Comparison of ENCODE assay signal across 32 cellular contexts in the genomic region with DNA sequence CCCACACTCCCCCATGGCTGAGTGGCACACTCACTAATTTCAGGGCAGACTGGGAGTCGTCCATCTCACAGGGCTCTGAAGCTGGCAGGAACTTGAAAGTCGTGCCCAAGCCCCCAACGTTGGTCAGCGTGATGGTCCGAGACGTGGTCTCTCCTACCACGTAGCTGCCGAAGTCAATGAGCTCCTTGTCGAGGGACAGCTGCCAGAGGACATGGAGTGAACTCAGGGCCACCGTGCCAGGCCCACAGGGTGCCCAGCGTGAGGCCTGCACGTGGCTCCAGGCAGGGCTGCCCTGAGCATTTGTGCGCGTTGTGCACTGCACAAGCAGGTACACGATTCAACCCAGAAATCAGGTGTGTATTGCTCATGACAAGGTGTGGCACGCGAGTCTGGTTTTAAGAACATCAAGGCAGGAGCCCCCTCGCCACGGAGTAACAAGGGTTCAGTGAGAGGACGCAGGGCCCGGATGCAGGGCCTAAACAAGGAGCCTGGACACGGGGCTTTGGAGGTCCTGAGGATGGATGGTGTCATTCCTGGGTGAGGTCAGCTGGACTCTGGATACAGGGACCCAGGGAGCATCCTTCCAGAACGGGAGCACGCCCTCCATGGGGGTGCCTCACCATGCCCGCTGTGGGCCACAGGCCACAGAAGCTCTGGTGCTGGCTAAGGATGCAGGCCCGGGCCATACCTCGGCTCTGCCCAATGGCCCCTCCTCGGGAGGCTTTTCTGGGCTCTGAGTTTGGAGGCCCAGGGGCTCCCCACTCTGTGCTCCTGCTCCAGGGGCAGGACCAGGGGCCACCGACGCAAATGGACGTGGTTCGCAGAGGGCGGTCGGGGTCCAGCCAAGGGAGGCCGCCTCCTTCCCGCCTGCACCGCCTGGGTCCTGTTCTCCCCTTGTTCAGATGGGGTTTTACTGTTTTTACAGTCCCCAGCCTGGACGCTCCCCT. TPM values are rescaled to one million over a fixed set of nuclear protein-coding genes. Genes with fewer than 3 reads are reported as not detected.
"Had no signal": no experiment of that assay in that cellular context is flagged by ENCODE, and none has a peak within 500 bp of the region (broad histone marks: within the 10 kb centered on the region; RNA-seq: fewer than 3 reads in every experiment).

No MANE protein-coding gene starts in this region.

- H3K27ac ChIP-seq: heart right ventricle, hepatocyte, neural progenitor cell, neutrophil, parathyroid adenoma, psoas muscle, sigmoid colon, tibial nerve, upper lobe of left lung had no signal

- H3K9me3 Mint-ChIP-seq: mesothelial cell of epicardium, nephron progenitor cell, neural progenitor cell had no signal

- H3K79me2 ChIP-seq: hepatocyte, parathyroid adenoma had no signal

- H3K4me1 ChIP-seq: parathyroid adenoma, psoas muscle had no signal

- ATAC-seq: heart right ventricle; left lobe of liver; natural killer cell; psoas muscle; stimulated activated naive CD8-positive, alpha-beta T cell treated with anti-CD3 and anti-CD28 coated beads, Interleukin-15, amount 100 ng/mL, for 72 hours had no signal

- H3K9me3 ChIP-seq: heart right ventricle, neutrophil, psoas muscle, sigmoid colon, tibial nerve, upper lobe of left lung had no signal

- H2AFZ ChIP-seq: hepatocyte, neural progenitor cell, parathyroid adenoma had no signal

- H3K4me3 ChIP-seq: heart right ventricle, hepatocyte, lung, neural progenitor cell, psoas muscle, sigmoid colon, tibial nerve, upper lobe of left lung had no signal

- DNase-seq: heart right ventricle; islet precursor cell; mesendoderm; naive B cell; natural killer cell; occipital lobe; psoas muscle; sigmoid colon; small intestine; stimulated activated CD4-positive, alpha-beta T cell treated with anti-CD3 and anti-CD28 coated beads, Interleukin-1b, Interleukin-23, amount 100 ng/mL, for 48 hours; stimulated activated CD4-positive, alpha-beta T cell treated with anti-CD3 and anti-CD28 coated beads, Interleukin-2, amount 100 ng/mL, for 48 hours; stimulated activated CD4-positive, alpha-beta T cell treated with anti-CD3 and anti-CD28 coated beads, Interleukin-4, amount 100 ng/mL, for 4 hours; stimulated activated CD8-positive, alpha-beta memory T cell treated with anti-CD3 and anti-CD28 coated beads, Interleukin-4, amount 100 ng/mL, for 48 hours; stimulated activated naive CD4-positive, alpha-beta T cell treated with Interleukin-2 at 50 U/mL for 16 hours; stimulated activated naive CD8-positive, alpha-beta T cell treated with anti-CD3 and anti-CD28 coated beads, Interleukin-15, amount 100 ng/mL, for 72 hours; substantia nigra had no signal

- H3K4me3 Mint-ChIP-seq: mesothelial cell of epicardium; naive B cell; natural killer cell; nephron progenitor cell; neural progenitor cell; stimulated activated memory B cell treated with anti-CD40 and anti-IgM and Interleukin-4, amounts not matched to agents 10 μg/mL and 1 μg/mL and 100 μg/mL, for 72 hours; stimulated activated naive CD8-positive, alpha-beta T cell treated with anti-CD3 and anti-CD28 coated beads, Interleukin-15, amount 100 ng/mL, for 72 hours had no signal

- H3K36me3 Mint-ChIP-seq: mesothelial cell of epicardium; naive B cell; natural killer cell; neural progenitor cell; stimulated activated memory B cell treated with anti-CD40 and anti-IgM and Interleukin-4, amounts not matched to agents 10 μg/mL and 1 μg/mL and 100 μg/mL, for 72 hours had no signal

- FAIRE-seq: small intestine had no signal

- H3K27ac Mint-ChIP-seq: natural killer cell, nephron progenitor cell, neural progenitor cell had no signal

- H3K27me3 ChIP-seq: hepatocyte, neural progenitor cell, upper lobe of left lung had no signal

- H3K36me3 ChIP-seq: heart right ventricle, neural progenitor cell, neutrophil, sigmoid colon, tibial nerve, upper lobe of left lung had no signal

- H3K4me2 ChIP-seq: hepatocyte, neural progenitor cell had no signal

- H3K4me1 Mint-ChIP-seq: stimulated activated memory B cell treated with anti-CD40 and anti-IgM and Interleukin-4, amounts not matched to agents 10 μg/mL and 1 μg/mL and 100 μg/mL, for 72 hours had no signal

- H3K9ac ChIP-seq: neural progenitor cell, parathyroid adenoma had no signal

RNA-seq across cellular contexts. Expression of gene TMEM52, which starts 37.8 kb away (rescaled TPM):
- total RNA-seq: osteocyte, posterior vena cava, urinary bladder had no signal

RNA-seq across cellular contexts. Expression of gene CALML6, which starts 41.8 kb away (rescaled TPM):
- total RNA-seq: mononuclear cell, occipital lobe had no signal

RNA-seq across cellular contexts. Expression of gene CFAP74, which starts 46.7 kb away (rescaled TPM):
- total RNA-seq: heart right ventricle, hepatocyte, kidney epithelial cell, natural killer cell, osteocyte, posterior vena cava, psoas muscle, tibial nerve had no signal
- polyA plus RNA-seq: hepatocyte had no signal
